2 cellular contexts compared by ENCODE assay signal in genomic region chr4:121829511-121829910, GRCh38.
TF ChIP-seq lines count a peak whose summit lies in the region.

No MANE protein-coding gene starts in this region.

TF ChIP-seq in SK-N-SH treated with all-trans-retinoic acid at 6 μM for 48 hours, 23 proteins besides CTCF, POLR2A, EP300 and RAD21 (continued from another document):
- TF ChIP-seq ZFP3 (CRISPR knock-in tag; IDR thresholded peaks at IDR 0.05) (no peak), CREB5 (CRISPR knock-in tag; IDR thresholded peaks at IDR 0.05; ENCODE audit: low read depth) (no peak)

TF ChIP-seq in SK-N-SH, 30 proteins besides CTCF, POLR2A, EP300 and RAD21 (continued from another document):
- no peak for TF ChIP-seq TCF12 (IDR thresholded peaks at IDR 0.05)
- TF ChIP-seq RCOR1 (IDR thresholded peaks at IDR 0.05; ENCODE audit: low read length), result no peak
- TF ChIP-seq TEAD4 (IDR thresholded peaks at IDR 0.05; ENCODE audit: borderline replicate concordance, insufficient read depth), result no peak
- TF ChIP-seq, protein P1, sequence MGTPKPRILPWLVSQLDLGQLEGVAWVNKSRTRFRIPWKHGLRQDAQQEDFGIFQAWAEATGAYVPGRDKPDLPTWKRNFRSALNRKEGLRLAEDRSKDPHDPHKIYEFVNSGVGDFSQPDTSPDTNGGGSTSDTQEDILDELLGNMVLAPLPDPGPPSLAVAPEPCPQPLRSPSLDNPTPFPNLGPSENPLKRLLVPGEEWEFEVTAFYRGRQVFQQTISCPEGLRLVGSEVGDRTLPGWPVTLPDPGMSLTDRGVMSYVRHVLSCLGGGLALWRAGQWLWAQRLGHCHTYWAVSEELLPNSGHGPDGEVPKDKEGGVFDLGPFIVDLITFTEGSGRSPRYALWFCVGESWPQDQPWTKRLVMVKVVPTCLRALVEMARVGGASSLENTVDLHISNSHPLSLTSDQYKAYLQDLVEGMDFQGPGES (IDR thresholded peaks at IDR 0.05; ENCODE audit: low read depth, low read length), result no peak
- TF ChIP-seq NRF1 (IDR thresholded peaks at IDR 0.05; ENCODE audit: low read depth, low read length), result no peak
- TF ChIP-seq MXI1 (IDR thresholded peaks at IDR 0.05; ENCODE audit: low read depth, low read length), result no peak
- TF ChIP-seq USF2 (IDR thresholded peaks at IDR 0.05; ENCODE audit: borderline replicate concordance, low read depth, low read length), result no peak
- no peak for TF ChIP-seq SIN3A (IDR thresholded peaks at IDR 0.05; ENCODE audit: borderline replicate concordance, low read depth, low read length)
- no peak for TF ChIP-seq SMC3 (IDR thresholded peaks at IDR 0.05; ENCODE audit: low read depth, low read length)
- no peak for TF ChIP-seq ELF1 (IDR thresholded peaks at IDR 0.05)
- no peak for TF ChIP-seq ZBTB33 (IDR thresholded peaks at IDR 0.05; ENCODE audit: borderline replicate concordance, low read depth)
- no peak for TF ChIP-seq CHD2 (IDR thresholded peaks at IDR 0.05; ENCODE audit: low read length, partially characterized antibody)
- TF ChIP-seq USF1 (IDR thresholded peaks at IDR 0.05; ENCODE audit: borderline replicate concordance, low read depth), result no peak
- no peak for TF ChIP-seq FOXJ3 (CRISPR knock-in tag; IDR thresholded peaks at IDR 0.05)
